Comparison of ENCODE assay signal across 23 cellular contexts in the genomic region with DNA sequence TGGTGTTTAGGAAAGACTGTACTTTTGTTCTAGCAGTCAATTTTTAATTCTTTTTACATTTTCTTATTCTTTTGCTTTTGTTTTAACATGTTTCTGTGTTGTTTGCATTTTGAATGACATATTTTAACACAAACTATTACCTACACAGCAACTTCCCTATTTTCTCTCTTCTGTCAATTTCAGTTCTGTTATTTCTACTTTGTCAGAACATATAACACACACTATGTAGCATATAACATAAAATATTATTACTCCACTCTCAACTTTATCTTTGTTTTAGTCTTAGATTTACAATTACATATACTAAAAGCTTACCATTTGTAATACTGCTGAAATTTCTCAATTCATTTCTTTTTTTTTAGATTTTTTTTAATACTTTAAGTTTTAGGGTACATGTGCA.
DNase-seq lines count a peak whose midpoint lies in the region; ATAC-seq, FAIRE-seq and TF ChIP-seq lines count a peak whose summit lies in the region.
"Had no signal": no experiment of that assay in that cellular context is flagged by ENCODE, and none has a peak within 500 bp of the region (broad histone marks: within the 10 kb centered on the region; RNA-seq: fewer than 3 reads in every experiment).

No MANE protein-coding gene starts in this region.

- ATAC-seq in GM19351 (IDR thresholded peaks at IDR 0.05; ENCODE audit: unreplicated experiment) (peak; percentile 55), GM21737 (IDR thresholded peaks at IDR 0.05; ENCODE audit: unreplicated experiment) (no peak)
- ATAC-seq: A549, GM23338, HCT116 had no signal

- H3K9me3 ChIP-seq in WERI-Rb-1 (ENCODE audit: severe bottlenecking), result no peaks in the 10 kb centered on the region
- H3K9me3 ChIP-seq: BE2C had no signal

- no peak overlapping the region for H3K4me3 ChIP-seq in WERI-Rb-1 (ENCODE audit: low read depth, low read length)
- H3K4me3 ChIP-seq: A549; BLaER1 treated with 17β-estradiol and CSF1 and Interleukin-3, amounts not matched to agents 10 nM and 100 nM; GM23338 had no signal

- peak; percentile 89 for FAIRE-seq in islet of Langerhans (lab: Jason Lieb, UNC)
- FAIRE-seq: A549, GM12891 had no signal

- H3K36me3 ChIP-seq in WERI-Rb-1, result no peaks in the 10 kb centered on the region
- H3K36me3 ChIP-seq: BE2C; BLaER1 treated with 17β-estradiol and CSF1 and Interleukin-3, amounts not matched to agents 10 nM and 100 nM had no signal

- no peaks in the 10 kb centered on the region for H3K27me3 ChIP-seq in WERI-Rb-1 (ENCODE audit: insufficient read depth, low read depth, severe bottlenecking)
- H3K27me3 ChIP-seq: BE2C; BLaER1 treated with 17β-estradiol and CSF1 and Interleukin-3, amounts not matched to agents 10 nM and 100 nM had no signal

- DNase-seq in MV-4-11 (lab: John Stamatoyannopoulos, UW) (peak; percentile 1), WERI-Rb-1 (no peak), NCI-H510A treated with DMSO at 0.1 percent for 48 hours (lab: John Stamatoyannopoulos, UW) (no peak)
- DNase-seq: 8988T; ACHN; AML-193; BE2C; Calu3; CD4-positive, alpha-beta T cell; CD8-positive, alpha-beta memory T cell; COR-L47; DMS53; DMS79 treated with DMSO at 0.1 percent for 48 hours; GF-D8; H9 had no signal

- TF ChIP-seq CTCF in WERI-Rb-1 (IDR thresholded peaks at IDR 0.05; ENCODE audit: low read depth, low read length), result no peak

- no peak overlapping the region for H3K27ac ChIP-seq in WERI-Rb-1
- H3K27ac ChIP-seq: A549; BLaER1 treated with 17β-estradiol and CSF1 and Interleukin-3, amounts not matched to agents 10 nM and 100 nM had no signal
